In genomic region chr19:17718988-17719711, GRCh38 we compare ENCODE assay signal across 1 cellular context.
A peak's percentile ranks its signal among the peaks of the same experiment; 100 is the strongest.
TF ChIP-seq lines count a peak whose summit lies in the region.

TSS of gene MAP1S (plus strand) at chr19:17719480. CDS start at chr19:17719503, 23 bp downstream.

TF ChIP-seq in HEK293, 187 proteins besides CTCF, POLR2A, EP300 and RAD21 (continued from another document and continues in another):
- TF ChIP-seq HIC1 (tag by site-specific recombination; IDR thresholded peaks at IDR 0.05) (no peak), ZNF548 (tag by site-specific recombination; IDR thresholded peaks at IDR 0.05) (no peak), ZNF324 (tag by site-specific recombination; IDR thresholded peaks at IDR 0.05) (0 out of 2 replicates have a peak, but pooled peaks have one; percentile 57), ZNF785 (tag by site-specific recombination; IDR thresholded peaks at IDR 0.05) (no peak), ZNF391 (tag by site-specific recombination; IDR thresholded peaks at IDR 0.05; ENCODE audit: borderline replicate concordance, low read depth) (no peak), YY1 (tag by site-specific recombination; IDR thresholded peaks at IDR 0.05) (peak; percentile 80), EGR2 (tag by site-specific recombination; IDR thresholded peaks at IDR 0.05; ENCODE audit: low read depth) (peak; percentile 35; the same call in 1 of the 2 replicates), ZNF701 (tag by site-specific recombination; IDR thresholded peaks at IDR 0.05) (no peak), ZNF248 (tag by site-specific recombination; IDR thresholded peaks at IDR 0.05) (no peak), TCF7L2 (IDR thresholded peaks at IDR 0.05; ENCODE audit: borderline replicate concordance, low read depth, low read length) (no peak), PRDM6 (tag by site-specific recombination; IDR thresholded peaks at IDR 0.05) (no peak), ZNF544 (tag by site-specific recombination; IDR thresholded peaks at IDR 0.05) (no peak), KLF16 (tag by site-specific recombination; IDR thresholded peaks at IDR 0.05) (peak; percentile 69; the same call in 1 of the 2 replicates), PATZ1 (tag by site-specific recombination; IDR thresholded peaks at IDR 0.05) (no peak; the same call in none of the 2 replicates), MEIS1 (CRISPR knock-in tag; IDR thresholded peaks at IDR 0.05; ENCODE audit: borderline replicate concordance) (no peak), ZNF202 (tag by site-specific recombination; IDR thresholded peaks at IDR 0.05; ENCODE audit: borderline replicate concordance) (no peak), WT1 (tag by site-specific recombination; IDR thresholded peaks at IDR 0.05) (no peak), ZNF239 (tag by site-specific recombination; IDR thresholded peaks at IDR 0.05) (no peak), PBX3 (CRISPR knock-in tag; IDR thresholded peaks at IDR 0.05) (no peak), ZNF350 (tag by site-specific recombination; IDR thresholded peaks at IDR 0.05) (no peak), ZBTB21 (tag by site-specific recombination; IDR thresholded peaks at IDR 0.05) (no peak), GFI1B (tag by site-specific recombination; IDR thresholded peaks at IDR 0.05) (no peak), ZNF660 (tag by site-specific recombination; IDR thresholded peaks at IDR 0.05) (0 out of 2 replicates have a peak, but pooled peaks have one; percentile 20), HOXC10 (CRISPR knock-in tag; IDR thresholded peaks at IDR 0.05) (no peak), ZNF155 (tag by site-specific recombination; IDR thresholded peaks at IDR 0.05) (no peak), ZNF121 (tag by site-specific recombination; IDR thresholded peaks at IDR 0.05) (no peak), SCRT2 (tag by site-specific recombination; IDR thresholded peaks at IDR 0.05) (no peak), GLI4 (tag by site-specific recombination; IDR thresholded peaks at IDR 0.05) (no peak), ZNF600 (tag by site-specific recombination; IDR thresholded peaks at IDR 0.05) (0 out of 2 replicates have a peak, but pooled peaks have one; percentile 88), ZNF610 (tag by site-specific recombination; IDR thresholded peaks at IDR 0.05; ENCODE audit: borderline replicate concordance) (0 out of 2 replicates have a peak, but pooled peaks have one; percentile 25), ZNF707 (tag by site-specific recombination; IDR thresholded peaks at IDR 0.05) (no peak), KLF10 (tag by site-specific recombination; IDR thresholded peaks at IDR 0.05) (peak; percentile 60; the same call in 1 of the 2 replicates), ZNF175 (tag by site-specific recombination; IDR thresholded peaks at IDR 0.05) (no peak), ZNF596 (tag by site-specific recombination; IDR thresholded peaks at IDR 0.05) (no peak), ZNF558 (tag by site-specific recombination; IDR thresholded peaks at IDR 0.05) (no peak), HOXD13 (CRISPR knock-in tag; IDR thresholded peaks at IDR 0.05; ENCODE audit: borderline replicate concordance) (no peak), ZNF76 (tag by site-specific recombination; IDR thresholded peaks at IDR 0.05; ENCODE audit: borderline replicate concordance, low read depth) (peak; percentile 72)
- TF ChIP-seq, protein P1, sequence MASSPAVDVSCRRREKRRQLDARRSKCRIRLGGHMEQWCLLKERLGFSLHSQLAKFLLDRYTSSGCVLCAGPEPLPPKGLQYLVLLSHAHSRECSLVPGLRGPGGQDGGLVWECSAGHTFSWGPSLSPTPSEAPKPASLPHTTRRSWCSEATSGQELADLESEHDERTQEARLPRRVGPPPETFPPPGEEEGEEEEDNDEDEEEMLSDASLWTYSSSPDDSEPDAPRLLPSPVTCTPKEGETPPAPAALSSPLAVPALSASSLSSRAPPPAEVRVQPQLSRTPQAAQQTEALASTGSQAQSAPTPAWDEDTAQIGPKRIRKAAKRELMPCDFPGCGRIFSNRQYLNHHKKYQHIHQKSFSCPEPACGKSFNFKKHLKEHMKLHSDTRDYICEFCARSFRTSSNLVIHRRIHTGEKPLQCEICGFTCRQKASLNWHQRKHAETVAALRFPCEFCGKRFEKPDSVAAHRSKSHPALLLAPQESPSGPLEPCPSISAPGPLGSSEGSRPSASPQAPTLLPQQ (tag by site-specific recombination; IDR thresholded peaks at IDR 0.05), result peak; percentile 100
- TF ChIP-seq, protein P2, sequence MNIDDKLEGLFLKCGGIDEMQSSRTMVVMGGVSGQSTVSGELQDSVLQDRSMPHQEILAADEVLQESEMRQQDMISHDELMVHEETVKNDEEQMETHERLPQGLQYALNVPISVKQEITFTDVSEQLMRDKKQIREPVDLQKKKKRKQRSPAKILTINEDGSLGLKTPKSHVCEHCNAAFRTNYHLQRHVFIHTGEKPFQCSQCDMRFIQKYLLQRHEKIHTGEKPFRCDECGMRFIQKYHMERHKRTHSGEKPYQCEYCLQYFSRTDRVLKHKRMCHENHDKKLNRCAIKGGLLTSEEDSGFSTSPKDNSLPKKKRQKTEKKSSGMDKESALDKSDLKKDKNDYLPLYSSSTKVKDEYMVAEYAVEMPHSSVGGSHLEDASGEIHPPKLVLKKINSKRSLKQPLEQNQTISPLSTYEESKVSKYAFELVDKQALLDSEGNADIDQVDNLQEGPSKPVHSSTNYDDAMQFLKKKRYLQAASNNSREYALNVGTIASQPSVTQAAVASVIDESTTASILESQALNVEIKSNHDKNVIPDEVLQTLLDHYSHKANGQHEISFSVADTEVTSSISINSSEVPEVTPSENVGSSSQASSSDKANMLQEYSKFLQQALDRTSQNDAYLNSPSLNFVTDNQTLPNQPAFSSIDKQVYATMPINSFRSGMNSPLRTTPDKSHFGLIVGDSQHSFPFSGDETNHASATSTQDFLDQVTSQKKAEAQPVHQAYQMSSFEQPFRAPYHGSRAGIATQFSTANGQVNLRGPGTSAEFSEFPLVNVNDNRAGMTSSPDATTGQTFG (tag by site-specific recombination; IDR thresholded peaks at IDR 0.05; ENCODE audit: borderline replicate concordance), result no peak
- TF ChIP-seq, protein P3, sequence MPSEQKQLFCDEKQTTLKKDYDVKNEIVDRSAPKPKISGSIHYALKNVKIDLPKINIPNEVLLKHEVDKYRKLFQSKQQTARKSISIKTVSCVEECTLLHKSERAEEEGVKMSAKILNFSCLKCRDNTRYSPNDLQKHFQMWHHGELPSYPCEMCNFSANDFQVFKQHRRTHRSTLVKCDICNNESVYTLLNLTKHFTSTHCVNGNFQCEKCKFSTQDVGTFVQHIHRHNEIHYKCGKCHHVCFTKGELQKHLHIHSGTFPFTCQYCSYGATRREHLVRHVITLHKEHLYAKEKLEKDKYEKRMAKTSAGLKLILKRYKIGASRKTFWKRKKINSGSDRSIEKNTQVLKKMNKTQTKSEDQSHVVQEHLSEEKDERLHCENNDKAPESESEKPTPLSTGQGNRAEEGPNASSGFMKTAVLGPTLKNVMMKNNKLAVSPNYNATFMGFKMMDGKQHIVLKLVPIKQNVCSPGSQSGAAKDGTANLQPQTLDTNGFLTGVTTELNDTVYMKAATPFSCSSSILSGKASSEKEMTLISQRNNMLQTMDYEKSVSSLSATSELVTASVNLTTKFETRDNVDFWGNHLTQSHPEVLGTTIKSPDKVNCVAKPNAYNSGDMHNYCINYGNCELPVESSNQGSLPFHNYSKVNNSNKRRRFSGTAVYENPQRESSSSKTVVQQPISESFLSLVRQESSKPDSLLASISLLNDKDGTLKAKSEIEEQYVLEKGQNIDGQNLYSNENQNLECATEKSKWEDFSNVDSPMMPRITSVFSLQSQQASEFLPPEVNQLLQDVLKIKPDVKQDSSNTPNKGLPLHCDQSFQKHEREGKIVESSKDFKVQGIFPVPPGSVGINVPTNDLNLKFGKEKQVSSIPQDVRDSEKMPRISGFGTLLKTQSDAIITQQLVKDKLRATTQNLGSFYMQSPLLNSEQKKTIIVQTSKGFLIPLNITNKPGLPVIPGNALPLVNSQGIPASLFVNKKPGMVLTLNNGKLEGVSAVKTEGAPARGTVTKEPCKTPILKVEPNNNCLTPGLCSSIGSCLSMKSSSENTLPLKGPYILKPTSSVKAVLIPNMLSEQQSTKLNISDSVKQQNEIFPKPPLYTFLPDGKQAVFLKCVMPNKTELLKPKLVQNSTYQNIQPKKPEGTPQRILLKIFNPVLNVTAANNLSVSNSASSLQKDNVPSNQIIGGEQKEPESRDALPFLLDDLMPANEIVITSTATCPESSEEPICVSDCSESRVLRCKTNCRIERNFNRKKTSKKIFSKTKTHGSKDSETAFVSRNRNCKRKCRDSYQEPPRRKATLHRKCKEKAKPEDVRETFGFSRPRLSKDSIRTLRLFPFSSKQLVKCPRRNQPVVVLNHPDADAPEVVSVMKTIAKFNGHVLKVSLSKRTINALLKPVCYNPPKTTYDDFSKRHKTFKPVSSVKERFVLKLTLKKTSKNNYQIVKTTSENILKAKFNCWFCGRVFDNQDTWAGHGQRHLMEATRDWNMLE (tag by site-specific recombination; conservative IDR thresholded peaks at IDR 0.05; ENCODE audit: low read depth), result no peak; the same call in 1 of the 2 replicates
- TF ChIP-seq, protein P4, sequence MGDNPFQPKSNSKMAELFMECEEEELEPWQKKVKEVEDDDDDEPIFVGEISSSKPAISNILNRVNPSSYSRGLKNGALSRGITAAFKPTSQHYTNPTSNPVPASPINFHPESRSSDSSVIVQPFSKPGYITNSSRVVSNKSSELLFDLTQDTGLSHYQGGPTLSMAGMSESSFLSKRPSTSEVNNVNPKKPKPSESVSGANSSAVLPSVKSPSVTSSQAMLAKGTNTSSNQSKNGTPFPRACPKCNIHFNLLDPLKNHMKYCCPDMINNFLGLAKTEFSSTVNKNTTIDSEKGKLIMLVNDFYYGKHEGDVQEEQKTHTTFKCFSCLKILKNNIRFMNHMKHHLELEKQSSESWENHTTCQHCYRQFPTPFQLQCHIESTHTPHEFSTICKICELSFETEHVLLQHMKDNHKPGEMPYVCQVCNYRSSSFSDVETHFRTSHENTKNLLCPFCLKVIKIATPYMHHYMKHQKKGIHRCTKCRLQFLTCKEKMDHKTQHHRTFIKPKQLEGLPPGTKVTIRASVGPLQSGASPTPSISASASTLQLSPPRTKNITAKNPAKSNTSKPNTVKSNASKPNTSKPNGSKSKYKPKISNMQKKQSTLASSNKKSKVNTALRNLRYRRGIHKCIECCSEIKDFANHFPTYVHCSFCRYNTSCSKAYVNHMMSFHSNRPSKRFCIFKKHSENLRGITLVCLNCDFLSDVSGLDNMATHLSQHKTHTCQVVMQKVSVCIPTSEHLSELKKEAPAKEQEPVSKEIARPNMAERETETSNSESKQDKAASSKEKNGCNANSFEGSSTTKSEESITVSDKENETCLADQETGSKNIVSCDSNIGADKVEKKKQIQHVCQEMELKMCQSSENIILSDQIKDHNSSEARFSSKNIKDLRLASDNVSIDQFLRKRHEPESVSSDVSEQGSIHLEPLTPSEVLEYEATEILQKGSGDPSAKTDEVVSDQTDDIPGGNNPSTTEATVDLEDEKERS (tag by site-specific recombination; IDR thresholded peaks at IDR 0.05), result no peak
